In genomic region chr16:4802659-4803287, GRCh38 we compare ENCODE assay signal across 8 cellular contexts. TPM values are rescaled to one million over a fixed set of nuclear protein-coding genes. Genes with fewer than 3 reads are reported as not detected.
DNase-seq lines count a peak whose midpoint lies in the region; ATAC-seq and TF ChIP-seq lines count a peak whose summit lies in the region.

No MANE protein-coding gene starts in this region.

- ATAC-seq in HG02852 (IDR thresholded peaks at IDR 0.05; ENCODE audit: unreplicated experiment) (peak; percentile 93), T-cell (replicated peaks in 1 of 4) (peak; percentile 85 to 89 (median 86)), upper lobe of left lung (ENCODE audit: low FRiP score in 2 of 2) (peak; percentile 94 to 98)

- H3K4me3 Mint-ChIP-seq in T-cell: peak overlapping the region; percentile 80 to 87 (median 81)

- CTCF ChIA-PET in T-cell (lab: Charles Lee): interaction anchor here in 1 of 2 donors (1.0 to 1.2 kb wide), 2 partner anchors 35 to 69 kb away, joined by 5 read pairs; partner anchors contain the start of genes ANKS3 and DNAAF8

- TF ChIP-seq EP300 in upper lobe of left lung (IDR thresholded peaks at IDR 0.05): no peak

- DNase-seq in NCI-H1436 (lab: John Stamatoyannopoulos, UW): peak; percentile 88
- DNase-seq in T-cell: peak; percentile 59 to 94 (median 83)
- peak; percentile 84 for DNase-seq in amniotic stem cell (lab: John Stamatoyannopoulos, UW)
- DNase-seq in left ventricle myocardium inferior: peak; percentile 94
- peak; percentile 97 for DNase-seq in posterior vena cava (ENCODE audit: low spot score)
- DNase-seq in upper lobe of left lung: peak; percentile 93 to 99

- H3K27me3 ChIP-seq in left ventricle myocardium inferior (ENCODE audit: low read depth) (no peaks in the 10 kb centered on the region), upper lobe of left lung (no peaks in the 10 kb centered on the region)

- peaks cover 9% of the 10 kb centered on the region for H3K36me3 Mint-ChIP-seq in T-cell

- peak overlapping the region; percentile 70 to 85 for H3K27ac Mint-ChIP-seq in T-cell

- peak in 1 of 4 donors; percentile 30 for TF ChIP-seq POLR2A in upper lobe of left lung (IDR thresholded peaks at IDR 0.05)

- H3K4me1 ChIP-seq in left ventricle myocardium inferior (peaks cover 60% of the 10 kb centered on the region), upper lobe of left lung (peaks cover 15 to 37% (median 26%) of the 10 kb centered on the region in 4 donors)

- H3K9me3 ChIP-seq in left ventricle myocardium inferior (replicated peaks) (no peaks in the 10 kb centered on the region), upper lobe of left lung (no peaks in the 10 kb centered on the region)

- peaks cover 52% of the 10 kb centered on the region for H3K36me3 ChIP-seq in left ventricle myocardium inferior
- peaks cover 0 to 44% (median 33%) of the 10 kb centered on the region in 4 donors for H3K36me3 ChIP-seq in upper lobe of left lung

- no peaks in the 10 kb centered on the region for H3K9me3 Mint-ChIP-seq in T-cell

- TF ChIP-seq CTCF in GM12875 (IDR thresholded peaks at IDR 0.05; ENCODE audit: borderline replicate concordance, insufficient read depth, low read depth, low read length) (no peak), left ventricle myocardium inferior (IDR thresholded peaks at IDR 0.05; ENCODE audit: borderline replicate concordance) (peak; percentile 54), upper lobe of left lung (IDR thresholded peaks at IDR 0.05) (peak in 4 of 6 experiments; percentile 18 to 72 (median 67))

- H3K4me3 ChIP-seq in GM12875 (ENCODE audit: low read depth, low read length): peak overlapping the region; percentile 76
- peak overlapping the region; percentile 98 for H3K4me3 ChIP-seq in left ventricle myocardium inferior
- peak overlapping the region; percentile 51 to 94 (median 90) for H3K4me3 ChIP-seq in upper lobe of left lung

- POLR2A ChIA-PET in T-cell (lab: Charles Lee): interaction anchor here in 1 of 2 donors (0.7 to 1.0 kb wide), 2 partner anchors 58 to 69 kb away, joined by 3 to 5 read pairs; partner anchors contain the start of genes ANKS3 and DNAAF8

- intact Hi-C loops in left ventricle myocardium inferior (cut with micrococcal nuclease): no loop called here
- intact Hi-C loops in posterior vena cava (cut with DNase I): no loop called here

- peak overlapping the region; percentile 95 for H3K27ac ChIP-seq in left ventricle myocardium inferior (replicated peaks)
- H3K27ac ChIP-seq in upper lobe of left lung: peak overlapping the region; percentile 71 to 92 (median 82)

- peaks cover 7 to 21% (median 18%) of the 10 kb centered on the region in 3 donors for H3K4me1 Mint-ChIP-seq in T-cell

- 1 to 2% methylated on average over 14 to 19 of the region's 59 CpGs for WGBS in upper lobe of left lung, 2 donors

- no peaks in the 10 kb centered on the region for H3K27me3 Mint-ChIP-seq in T-cell

RNA-seq across cellular contexts. Expression of gene ROGDI, which starts 0.3 kb away (rescaled TPM):
- total RNA-seq in T-cell: 10 to 100 TPM; 12.1 to 20.2 (median 13.2) TPM
- total RNA-seq in left ventricle myocardium inferior: 97.4 TPM
- total RNA-seq in posterior vena cava: 10 to 100 TPM; 12.9 to 23.5 TPM
- 10 to 100 TPM; 19.2 to 59.7 (median 33.1) TPM for total RNA-seq in upper lobe of left lung

RNA-seq across cellular contexts. Expression of gene SMIM22, which starts 7.6 kb away (rescaled TPM):
- total RNA-seq in T-cell (not detected), left ventricle myocardium inferior (not detected), posterior vena cava (not detected), upper lobe of left lung (10 to 100 TPM in 5 of 6 donors, 1 to 10 TPM in 1; 5.2 to 71.0 (median 36.6) TPM)

RNA-seq across cellular contexts. Expression of gene SEPTIN12, which starts 14.6 kb away (rescaled TPM):
- total RNA-seq in T-cell (not detected), left ventricle myocardium inferior (not detected), posterior vena cava (not detected), upper lobe of left lung (not detected)

RNA-seq across cellular contexts. Expression of gene ZNF500, which starts 35.8 kb away (rescaled TPM):
- total RNA-seq in T-cell: 10 to 100 TPM; 19.7 to 36.6 (median 32.4) TPM
- total RNA-seq in left ventricle myocardium inferior: 5.4 TPM
- 1 to 10 TPM; 7.9 TPM for total RNA-seq in posterior vena cava
- total RNA-seq in upper lobe of left lung: 10 to 100 TPM; 10.1 to 17.5 (median 13.2) TPM

RNA-seq across cellular contexts. Expression of gene GLYR1, which starts 44.3 kb away (rescaled TPM):
- 100 to 1,000 TPM in 3 of 5 donors, 10 to 100 TPM in 2; 95.5 to 106 (median 102) TPM for total RNA-seq in T-cell
- 86.7 TPM for total RNA-seq in left ventricle myocardium inferior
- total RNA-seq in posterior vena cava: 10 to 100 TPM; 72.2 to 72.3 TPM
- total RNA-seq in upper lobe of left lung: 100 to 1,000 TPM in 1 of 6 donors, 10 to 100 TPM in 5; 67.8 to 110 (median 90.6) TPM

Comparison
In these comparisons a context has a peak if more than half of its experiments do, and no peak if none do; other contexts are left out.
1. Peak in every context shown above with its lines: DNase-seq, ATAC-seq, H3K4me3 ChIP-seq and H3K27ac ChIP-seq.